8 cellular contexts compared by ENCODE assay signal in genomic region chr14:73744175-73744867, GRCh38. TPM values are rescaled to one million over a fixed set of nuclear protein-coding genes. Genes with fewer than 3 reads are reported as not detected.
DNase-seq lines count a peak whose midpoint lies in the region; ATAC-seq lines count a peak whose summit lies in the region.

No MANE protein-coding gene starts in this region.

- H3K9ac ChIP-seq in BLaER1: peak overlapping the region; percentile 84
- H3K9ac ChIP-seq in Karpas-422 (ENCODE audit: low read length): peak overlapping the region; percentile 56
- peak overlapping the region; percentile 63 for H3K9ac ChIP-seq in neuronal stem cell (ENCODE audit: low read depth, low read length, poor library complexity)

- H3K27ac Mint-ChIP-seq in dendritic cell treated with granulocyte-macrophage colony-stimulating factor and Interleukin-4, amounts not matched to agents 40 ng/mL and 50 ng/mL, for 4 days: peak overlapping the region; percentile 73

- H3K14ac ChIP-seq in neuronal stem cell (ENCODE audit: low read length): peak overlapping the region; percentile 94

- WGBS in neuronal stem cell (ENCODE audit: extremely low coverage in 2 of 2, insufficient read length in 2 of 2, insufficient replicate concordance in 1 of 2), 2 donors: no CpG with 5 or more reads among the region's 7 CpGs

- peaks cover 98% of the 10 kb centered on the region for H3K4me1 Mint-ChIP-seq in dendritic cell treated with granulocyte-macrophage colony-stimulating factor and Interleukin-4, amounts not matched to agents 40 ng/mL and 50 ng/mL, for 4 days (ENCODE audit: low read depth)

- no peak overlapping the region for H2BK12ac ChIP-seq in neuronal stem cell (ENCODE audit: low read length)

- H2BK120ac ChIP-seq in neuronal stem cell (ENCODE audit: low read depth, low read length): no peak overlapping the region

- H3K9me3 Mint-ChIP-seq in dendritic cell treated with granulocyte-macrophage colony-stimulating factor and Interleukin-4, amounts not matched to agents 40 ng/mL and 50 ng/mL, for 4 days: no peaks in the 10 kb centered on the region

- H3K18ac ChIP-seq in neuronal stem cell (ENCODE audit: low read length): no peak overlapping the region

- H3K4ac ChIP-seq in neuronal stem cell (ENCODE audit: low read length): no peak overlapping the region

- no peaks in the 10 kb centered on the region for H3K27me3 Mint-ChIP-seq in dendritic cell treated with granulocyte-macrophage colony-stimulating factor and Interleukin-4, amounts not matched to agents 40 ng/mL and 50 ng/mL, for 4 days

- H3K4me3 Mint-ChIP-seq in dendritic cell treated with granulocyte-macrophage colony-stimulating factor and Interleukin-4, amounts not matched to agents 40 ng/mL and 50 ng/mL, for 4 days: peak overlapping the region; percentile 35

- peaks cover 100% of the 10 kb centered on the region for H3K79me2 ChIP-seq in Karpas-422 (ENCODE audit: low read length)

- peaks cover 28% of the 10 kb centered on the region for H3K36me3 Mint-ChIP-seq in dendritic cell treated with granulocyte-macrophage colony-stimulating factor and Interleukin-4, amounts not matched to agents 40 ng/mL and 50 ng/mL, for 4 days (ENCODE audit: low read depth)

- no peaks in the 10 kb centered on the region for H3K9me3 ChIP-seq in BLaER1
- no peaks in the 10 kb centered on the region for H3K9me3 ChIP-seq in Karpas-422 (ENCODE audit: low read length)
- no peaks in the 10 kb centered on the region for H3K9me3 ChIP-seq in neuronal stem cell (replicated peaks in 1 of 2; ENCODE audit: control insufficient read depth in 2 of 2, insufficient read depth in 1 of 2, low read depth in 1 of 2, low read length in 2 of 2)

- H3K4me3 ChIP-seq in BLaER1: peak overlapping the region; percentile 6
- H3K4me3 ChIP-seq in Karpas-422 (ENCODE audit: low read length): no peak overlapping the region
- H3K4me3 ChIP-seq in neuronal stem cell (ENCODE audit: low read length in 2 of 2): no peak overlapping the region

- peaks cover 6% of the 10 kb centered on the region for H3K79me1 ChIP-seq in neuronal stem cell (ENCODE audit: low read depth, low read length)

- peak overlapping the region; percentile 61 for H2BK5ac ChIP-seq in neuronal stem cell (ENCODE audit: low read length)

- peak overlapping the region; percentile 38 for H3K23ac ChIP-seq in neuronal stem cell (ENCODE audit: low read depth, low read length, poor library complexity)

- H4K20me1 ChIP-seq in BLaER1: peaks cover 78% of the 10 kb centered on the region
- H4K20me1 ChIP-seq in Karpas-422 (ENCODE audit: insufficient read depth, low read depth, low read length): peaks cover 95% of the 10 kb centered on the region

- H3K36me3 ChIP-seq in BLaER1 (peaks cover 12% of the 10 kb centered on the region), Karpas-422 (ENCODE audit: insufficient read depth, low read length) (peaks cover 14% of the 10 kb centered on the region; the same call in 1 of the 2 replicates), neuronal stem cell (replicated peaks in 1 of 2; ENCODE audit: control insufficient read depth in 2 of 2, insufficient read depth in 2 of 2, low read length in 2 of 2) (peaks cover 0 to 7% of the 10 kb centered on the region in 2 donors)

- DNase-seq in Karpas-422 (no peak), neuronal stem cell (ENCODE audit: low spot score) (no peak), 8988T (no peak)

- H3K4me1 ChIP-seq in BLaER1 (peaks cover 100% of the 10 kb centered on the region), Karpas-422 (ENCODE audit: low read length) (peaks cover 68% of the 10 kb centered on the region), neuronal stem cell (ENCODE audit: control insufficient read depth in 2 of 2, insufficient read depth in 1 of 2, low read depth in 1 of 2, low read length in 2 of 2) (peaks cover 32 to 45% of the 10 kb centered on the region in 2 donors)

- H3K27ac ChIP-seq in BLaER1 (peak overlapping the region; percentile 98), Karpas-422 (ENCODE audit: low read length) (peak overlapping the region; percentile 79), neuronal stem cell (replicated peaks; ENCODE audit: low read length) (no peak overlapping the region)

- no peaks in the 10 kb centered on the region for H3K27me3 ChIP-seq in BLaER1
- no peaks in the 10 kb centered on the region for H3K27me3 ChIP-seq in Karpas-422 (ENCODE audit: low read length)
- H3K27me3 ChIP-seq in neuronal stem cell (ENCODE audit: control insufficient read depth in 3 of 3, insufficient read depth in 3 of 3, low read depth in 1 of 3, low read length in 3 of 3): no peaks in the 10 kb centered on the region

- H3K4me2 ChIP-seq in BLaER1 (peak overlapping the region; percentile 99), Karpas-422 (ENCODE audit: low read depth, low read length, poor library complexity, severe bottlenecking) (peak overlapping the region; percentile 64), neuronal stem cell (ENCODE audit: insufficient read depth, low read length, poor library complexity, severe bottlenecking) (no peak overlapping the region)

- no peak overlapping the region for H2BK15ac ChIP-seq in neuronal stem cell (ENCODE audit: low read length)

- H2AFZ ChIP-seq in Karpas-422 (ENCODE audit: low read length): no peak overlapping the region
- no peak overlapping the region for H2AFZ ChIP-seq in neuronal stem cell (ENCODE audit: low read length)

- no peaks in the 10 kb centered on the region for H3K9me2 ChIP-seq in Karpas-422 (replicated peaks; ENCODE audit: insufficient read depth, low read length)

- H2AK5ac ChIP-seq in neuronal stem cell (ENCODE audit: low read depth, low read length): peak overlapping the region; percentile 72

- intact Hi-C loops in dendritic cell treated with granulocyte-macrophage colony-stimulating factor and Interleukin-4, amounts not matched to agents 40 ng/mL and 50 ng/mL, for 4 days (cut with micrococcal nuclease): no loop called here

- no peak overlapping the region for H4K8ac ChIP-seq in neuronal stem cell (ENCODE audit: low read depth, low read length)

- no peak for ATAC-seq in GM19455 (IDR thresholded peaks at IDR 0.05; ENCODE audit: unreplicated experiment)
- no peak for ATAC-seq in HG02870 (IDR thresholded peaks at IDR 0.05; ENCODE audit: unreplicated experiment)
- no peak for ATAC-seq in GM21576 (IDR thresholded peaks at IDR 0.05; ENCODE audit: unreplicated experiment)

- no peak overlapping the region for H4K91ac ChIP-seq in neuronal stem cell (ENCODE audit: low read depth, low read length, poor library complexity)

RNA-seq across cellular contexts. Expression of gene PNMA1, which starts 30.1 kb away (rescaled TPM):
- 7.4 and 7.7 TPM in 2 replicates for total RNA-seq in Karpas-422 (2014; rRNA removed; shearing (Covaris generic); ENCODE audit: low replicate concordance)
- polyA plus RNA-seq in neuronal stem cell (2013, experiment 1 of 2): 48.0 TPM
- 49.4 TPM for polyA plus RNA-seq in neuronal stem cell (2013, experiment 2 of 2)
